Comparison of ENCODE assay signal across 8 cellular contexts in genomic region chr6:42099340-42100028, GRCh38. TPM values are rescaled to one million over a fixed set of nuclear protein-coding genes. Genes with fewer than 3 reads are reported as not detected.
DNase-seq lines count a peak whose midpoint lies in the region; ATAC-seq, FAIRE-seq and TF ChIP-seq lines count a peak whose summit lies in the region.

No MANE protein-coding gene starts in this region.

- TF ChIP-seq RAD21 in A549 (conservative IDR thresholded peaks at IDR 0.05 in 1 of 2, IDR thresholded peaks at IDR 0.05 in 1 of 2), result no peak

- no peak for TF ChIP-seq POLR2A in A549 (IDR thresholded peaks at IDR 0.05; ENCODE audit: low read length)
- TF ChIP-seq POLR2A in body of pancreas (IDR thresholded peaks at IDR 0.05), result peak in 1 of 3 donors; percentile 9

- FAIRE-seq in A549 (lab: Jason Lieb, UNC), result no peak

- intact Hi-C loops in body of pancreas (cut with DNase I), result no loop called here

- H3K9me3 ChIP-seq in A549 (no peaks in the 10 kb centered on the region), body of pancreas (no peaks in the 10 kb centered on the region)

- H3K27ac ChIP-seq in A549 (peak overlapping the region; percentile 75 to 85), body of pancreas (peak overlapping the region in 2 of 4 donors; percentile 49 to 54)

- 51% methylated on average over 11 of the region's 13 CpGs for WGBS in A549 (ENCODE audit: missing lambda C conversion rate)
- 24 to 30% methylated on average over 6 to 13 of the region's 13 CpGs for WGBS in body of pancreas, 2 donors

- DNase-seq in A549 (ENCODE audit: low read depth in 1 of 2, low spot score in 1 of 2) (no peak), HT-29 (ENCODE audit: low spot score) (peak; percentile 84), body of pancreas (peak; percentile 46 to 69 (median 61)), myocyte (ENCODE audit: low read depth) (peak; percentile 48), COLO829 (ENCODE audit: low spot score) (no peak), NCI-H2196 treated with DMSO at 0.1 percent for 48 hours (lab: John Stamatoyannopoulos, UW; ENCODE audit: unreplicated experiment) (no peak), retina (no peak), GOT3 (lab: John Stamatoyannopoulos, UW) (no peak)

- CTCF ChIA-PET in A549 (lab: Yijun Ruan, JAX), result interaction anchor here (1.6 kb wide), 1 partner anchor 37 kb away, joined by 3 read pairs; no protein-coding TSS in a partner anchor

- peak overlapping the region; percentile 52 for H3K4me2 ChIP-seq in A549

- H3K4me3 ChIP-seq in A549, result no peak overlapping the region
- H3K4me3 ChIP-seq in body of pancreas, result no peak overlapping the region

- TF ChIP-seq EP300 in A549 (IDR thresholded peaks at IDR 0.05), result no peak

- H3K36me3 ChIP-seq in body of pancreas (replicated peaks in 1 of 2; ENCODE audit: insufficient read depth in 1 of 2, low read depth in 2 of 2), result no peaks in the 10 kb centered on the region

- POLR2A ChIA-PET in A549 (lab: Yijun Ruan, JAX), result interaction anchor here (1.1 to 1.3 kb wide), 2 partner anchors 19 to 37 kb away, joined by 3 read pairs; no protein-coding TSS in a partner anchor

- TF ChIP-seq CTCF in A549 (IDR thresholded peaks at IDR 0.05), result no peak
- TF ChIP-seq CTCF in body of pancreas (IDR thresholded peaks at IDR 0.05), result no peak

- no peaks in the 10 kb centered on the region for H3K27me3 ChIP-seq in body of pancreas

- peaks cover 38% of the 10 kb centered on the region for H3K4me1 ChIP-seq in A549
- peaks cover 16% of the 10 kb centered on the region for H3K4me1 ChIP-seq in body of pancreas

- peak; percentile 41 to 56; a peak in 5 of 6 replicates for ATAC-seq in A549
- peak; percentile 59 for ATAC-seq in body of pancreas

TF ChIP-seq in A549, 52 proteins besides CTCF, POLR2A, EP300 and RAD21:
- TF ChIP-seq CHD2 (IDR thresholded peaks at IDR 0.05; ENCODE audit: low read length, partially characterized antibody) (no peak), ZSCAN20 (CRISPR knock-in tag; IDR thresholded peaks at IDR 0.05) (no peak)

RNA-seq across cellular contexts. Expression of gene C6orf132, which starts 42.9 kb away (rescaled TPM):
- 0.44 and 0.66 TPM in 2 replicates for polyA plus RNA-seq in A549 (2011; rRNA removed)
- 0.71 and 1.1 TPM in 2 replicates for polyA plus RNA-seq in A549 (2012; cell fraction: cytosol; rRNA removed)
- polyA plus RNA-seq in A549 (2012; cell fraction: nucleus; rRNA removed), result 0.40 and 0.69 TPM in 2 replicates
- polyA plus RNA-seq in A549 (2017; fragmentation: RNase III; extraction: RNeasy Plus Mini Kit Qiagen cat#74134 plus additional on column Dnase treatment), result 0.58 to 1.1 TPM (median 0.96 TPM) in 3 replicates
- polyA minus RNA-seq in A549 (2011; rRNA and poly(A)+ RNA removed), result 1.1 and 1.3 TPM in 2 replicates
- 119 and 136 TPM in 2 replicates for total RNA-seq in HT-29 (2014; rRNA removed; shearing (Covaris generic))
- total RNA-seq in body of pancreas, result 10 to 100 TPM; 22.1 to 26.0 TPM
- 0.16 TPM in 2 replicates for total RNA-seq in myocyte
- polyA plus RNA-seq in myocyte (2012), result 1.5 TPM

RNA-seq across cellular contexts. Expression of gene TAF8, which starts 49.2 kb away (rescaled TPM):
- 18.7 and 20.5 TPM in 2 replicates for polyA plus RNA-seq in A549 (2011; rRNA removed)
- polyA plus RNA-seq in A549 (2012; cell fraction: cytosol; rRNA removed), result 31.2 and 38.1 TPM in 2 replicates
- polyA plus RNA-seq in A549 (2012; cell fraction: nucleus; rRNA removed), result 18.5 and 20.4 TPM in 2 replicates
- polyA plus RNA-seq in A549 (2017; fragmentation: RNase III; extraction: RNeasy Plus Mini Kit Qiagen cat#74134 plus additional on column Dnase treatment), result 13.3 to 14.0 TPM (median 13.4 TPM) in 3 replicates
- polyA minus RNA-seq in A549 (2011; rRNA and poly(A)+ RNA removed), result 40.0 and 64.7 TPM in 2 replicates
- 18.6 and 22.8 TPM in 2 replicates for total RNA-seq in HT-29 (2014; rRNA removed; shearing (Covaris generic))
- total RNA-seq in body of pancreas, result 10 to 100 TPM in 1 of 2 donors, 1 to 10 TPM in 1; 7.6 to 18.2 TPM
- 18.9 and 25.1 TPM in 2 replicates for total RNA-seq in myocyte
- polyA plus RNA-seq in myocyte (2012), result 10.4 TPM

Comparison
In these comparisons a context has a peak if more than half of its experiments do, and no peak if none do; other contexts are left out.
1. DNase-seq: peak in HT-29 (single experiment), body of pancreas (4 of 4) and myocyte (single experiment); none in A549 (0 of 2), COLO829 (single experiment), NCI-H2196 treated with DMSO at 0.1 percent for 48 hours (single experiment), retina (single experiment) and GOT3 (single experiment).
2. RNA of gene C6orf132, which starts 42.9 kb away (total RNA-seq): 119 to 136 TPM in HT-29 and 22.1 to 26.0 TPM in body of pancreas; 0.16 TPM in myocyte; every median in the first group is over 10 times any median in the second.